20 cellular contexts compared by ENCODE assay signal in genomic region chr3:42120866-42121265, GRCh38. TPM values are rescaled to one million over a fixed set of nuclear protein-coding genes. Genes with fewer than 3 reads are reported as not detected.
DNase-seq lines count a peak whose midpoint lies in the region; ATAC-seq and TF ChIP-seq lines count a peak whose summit lies in the region.
"Had no signal": no experiment of that assay in that cellular context is flagged by ENCODE, and none has a peak within 500 bp of the region (broad histone marks: within the 10 kb centered on the region; RNA-seq: fewer than 3 reads in every experiment).

No MANE protein-coding gene starts in this region.

- ATAC-seq in left colon = peak; percentile 7
- ATAC-seq: A549; activated naive CD4-positive, alpha-beta T cell treated with anti-CD3 and anti-CD28 coated beads, Interleukin-2, amount 50 U/mL, for 72 hours; HCT116 had no signal

- no peak overlapping the region for H3K4me3 Mint-ChIP-seq in MCF 10A (ENCODE audit: unreplicated experiment)
- H3K4me3 Mint-ChIP-seq: CD4-positive, CD25-positive, alpha-beta regulatory T cell; immature natural killer cell had no signal

- BruUV-seq in MCF 10A (replicated peaks; lab: Mats Ljungman, UMichigan) = no TSS peak

- WGBS in stomach, 5 donors = 70 to 80% (median 76%) methylated on average over 3 of the region's 3 CpGs

- peaks cover 34 to 77% (median 57%) of the 10 kb centered on the region in 4 donors for H3K4me1 ChIP-seq in stomach

- peak overlapping the region in 4 of 5 donors; percentile 25 to 59 (median 44) for H3K27ac ChIP-seq in stomach
- H3K27ac ChIP-seq: A549, cardiac muscle cell had no signal

- H3K36me3 ChIP-seq in stomach = peaks cover 0 to 11% (median 8%) of the 10 kb centered on the region in 4 donors

- in situ Hi-C loops in GM13977 (cut with MboI; ENCODE audit: low pct_unique_long_range_greater_than_20kb, low sequenced_read_pairs, unreplicated experiment) = loop anchor here (25.0 kb wide), 1 partner anchor 316 kb away; no protein-coding TSS in a partner anchor

- CTCF ChIA-PET in MCF 10A (lab: Yijun Ruan, JAX) = interaction anchor here (0.5 to 10.1 kb wide), 11 partner anchors 12 to 919 kb away, joined by 3 to 369 read pairs (median 4); no protein-coding TSS in a partner anchor

- no peaks in the 10 kb centered on the region for H3K9me3 ChIP-seq in stomach
- H3K9me3 ChIP-seq: A549, pancreas had no signal

- TF ChIP-seq POLR2A in stomach (IDR thresholded peaks at IDR 0.05) = no peak

- no peak for TF ChIP-seq EP300 in stomach (IDR thresholded peaks at IDR 0.05)

- H3K9me3 Mint-ChIP-seq in MCF 10A (ENCODE audit: unreplicated experiment) = no peaks in the 10 kb centered on the region
- H3K9me3 Mint-ChIP-seq: activated naive CD4-positive, alpha-beta T cell treated with anti-CD3 and anti-CD28 coated beads, Interleukin-2, amount 50 U/mL, for 72 hours; CD4-positive, CD25-positive, alpha-beta regulatory T cell; immature natural killer cell had no signal

- intact Hi-C loops in MCF 10A (cut with micrococcal nuclease) = loop anchor here (10.0 kb wide), 1 partner anchor 1336 kb away; no protein-coding TSS in a partner anchor
- intact Hi-C loops in left colon (cut with DNase I, micrococcal nuclease) = no loop called here
- intact Hi-C loops in stomach (cut with DNase I; ENCODE audit: low total_unique reads) = no loop called here

- DNase-seq in NCI-H2171 treated with DMSO at 0.1 percent for 48 hours (lab: John Stamatoyannopoulos, UW) (peak; percentile 5), NCI-H2171 (lab: John Stamatoyannopoulos, UW) (no peak), MCF 10A (ENCODE audit: unreplicated experiment) (peak; percentile 46), left colon (no peak), stomach (no peak), GM10266 (ENCODE audit: extremely low spot score) (no peak), cerebellar nuclear complex (lab: John Stamatoyannopoulos, UW) (no peak), GM13977 (ENCODE audit: low spot score) (no peak)
- DNase-seq: activated CD4-positive, alpha-beta T cell treated with anti-CD3 and anti-CD28 coated beads for 1 hour; CD4-positive, CD25-positive, alpha-beta regulatory T cell; immature natural killer cell; NCI-H1048; NCI-H226; pancreas; stimulated activated CD4-positive, alpha-beta T cell treated with anti-CD3 and anti-CD28 coated beads, Interleukin-4, amount 100 ng/mL, for 4 hours had no signal

- H3K27ac Mint-ChIP-seq in MCF 10A (ENCODE audit: low read depth, unreplicated experiment) = peak overlapping the region; percentile 46
- H3K27ac Mint-ChIP-seq: CD4-positive, CD25-positive, alpha-beta regulatory T cell had no signal

- H3K27me3 Mint-ChIP-seq in MCF 10A (ENCODE audit: insufficient read depth, unreplicated experiment) = no peaks in the 10 kb centered on the region
- H3K27me3 Mint-ChIP-seq: CD4-positive, CD25-positive, alpha-beta regulatory T cell had no signal

- no peaks in the 10 kb centered on the region for H3K27me3 ChIP-seq in stomach
- H3K27me3 ChIP-seq: cardiac muscle cell, pancreas had no signal

- H3K4me3 ChIP-seq in stomach = no peak overlapping the region
- H3K4me3 ChIP-seq: A549, cardiac muscle cell, pancreas, skin epidermis had no signal

- H3K4me1 Mint-ChIP-seq in MCF 10A (ENCODE audit: insufficient read depth, unreplicated experiment) = peaks cover 49% of the 10 kb centered on the region

- peaks cover 10% of the 10 kb centered on the region for H3K36me3 Mint-ChIP-seq in MCF 10A (ENCODE audit: insufficient read depth, unreplicated experiment)
- H3K36me3 Mint-ChIP-seq: activated naive CD4-positive, alpha-beta T cell treated with anti-CD3 and anti-CD28 coated beads, Interleukin-2, amount 50 U/mL, for 72 hours had no signal

- no peak for TF ChIP-seq CTCF in MCF 10A (IDR thresholded peaks at IDR 0.05; ENCODE audit: unreplicated experiment)
- TF ChIP-seq CTCF in stomach (IDR thresholded peaks at IDR 0.05) = no peak
- no peak for TF ChIP-seq CTCF in GM10266 (IDR thresholded peaks at IDR 0.05; ENCODE audit: control insufficient read depth, insufficient read depth, low read depth, missing control alignments)
- TF ChIP-seq CTCF in GM13977 (IDR thresholded peaks at IDR 0.05; ENCODE audit: extremely low read depth, insufficient read depth, missing control alignments) = no peak

- POLR2A ChIA-PET in MCF 10A (lab: Yijun Ruan, JAX) = interaction anchor here (1.2 to 2.1 kb wide), 2 partner anchors 59 to 60 kb away, joined by 3 to 9 read pairs; no protein-coding TSS in a partner anchor

RNA-seq across cellular contexts. Expression of gene TRAK1, which starts 29.7 kb away (rescaled TPM):
- total RNA-seq in MCF 10A (2022) = 32.8 and 33.2 TPM in 2 replicates
- 10 to 100 TPM; 81.2 to 91.6 TPM for total RNA-seq in left colon
- 100 to 1,000 TPM in 4 of 5 donors, 10 to 100 TPM in 1; 67.1 to 328 (median 107) TPM for total RNA-seq in stomach
- polyA plus RNA-seq in stomach = 10 to 100 TPM; 17.2 to 33.5 (median 20.1) TPM

Comparison
In these comparisons a context has a peak if more than half of its experiments do, and no peak if none do; other contexts are left out.
1. DNase-seq: peak in NCI-H2171 treated with DMSO at 0.1 percent for 48 hours (single experiment) and MCF 10A (single experiment); none in NCI-H2171 (single experiment), left colon (0 of 2), stomach (single experiment), GM10266 (single experiment), cerebellar nuclear complex (0 of 2) and GM13977 (single experiment).